Comparison of ENCODE assay signal across 8 cellular contexts in the genomic region with DNA sequence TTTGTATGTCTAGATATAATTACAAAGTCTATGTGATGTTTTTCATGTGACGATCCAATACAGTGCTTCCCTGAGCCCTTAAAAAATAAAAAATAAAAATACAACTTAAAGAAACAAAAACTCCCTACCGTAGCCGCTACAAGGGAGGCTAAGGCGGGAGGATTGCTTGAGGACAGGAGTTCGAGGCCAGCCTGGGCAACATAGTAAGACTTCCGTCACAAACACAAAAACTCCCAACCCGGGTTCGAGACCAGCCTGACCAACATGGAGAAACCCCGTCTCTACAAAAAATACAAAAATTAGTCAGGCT. TPM values are rescaled to one million over a fixed set of nuclear protein-coding genes. Genes with fewer than 3 reads are reported as not detected.
A peak's percentile ranks its signal among the peaks of the same experiment; 100 is the strongest.
DNase-seq lines count a peak whose midpoint lies in the region; ATAC-seq and TF ChIP-seq lines count a peak whose summit lies in the region.

No MANE protein-coding gene starts in this region.

- H3K27ac ChIP-seq in right lobe of liver, result no peak overlapping the region
- H3K27ac ChIP-seq in thoracic aorta, result no peak overlapping the region

- peak; percentile 29 for DNase-seq in activated T-cell treated with anti-CD3 and anti-CD28 coated beads, Interleukin-2, amount 50 U/mL, for 1 hour
- DNase-seq in activated T-cell treated with anti-CD3 and anti-CD28 coated beads for 4 hours (no peak), right lobe of liver (no peak), thoracic aorta (ENCODE audit: low spot score) (no peak), HPDE6-E6E7 (ENCODE audit: extremely low spot score) (no peak), pons (ENCODE audit: low spot score) (no peak)
- DNase-seq in activated naive CD8-positive, alpha-beta T cell treated with anti-CD3 and anti-CD28 coated beads, Interleukin-2, amount 50 U/mL, for 24 hours, result no peak

- H3K9me3 ChIP-seq in right lobe of liver, result peaks cover 0 to 2% (median 0%) of the 10 kb centered on the region in 4 donors
- no peaks in the 10 kb centered on the region for H3K9me3 ChIP-seq in thoracic aorta

- TF ChIP-seq CTCF in right lobe of liver (IDR thresholded peaks at IDR 0.05), result no peak
- TF ChIP-seq CTCF in thoracic aorta (IDR thresholded peaks at IDR 0.05), result no peak

- H3K4me1 Mint-ChIP-seq in activated naive CD8-positive, alpha-beta T cell treated with anti-CD3 and anti-CD28 coated beads, Interleukin-2, amount 50 U/mL, for 24 hours, result peaks cover 29% of the 10 kb centered on the region

- peaks cover 4% of the 10 kb centered on the region for H3K36me3 Mint-ChIP-seq in activated naive CD8-positive, alpha-beta T cell treated with anti-CD3 and anti-CD28 coated beads, Interleukin-2, amount 50 U/mL, for 24 hours (ENCODE audit: low read depth)

- peak overlapping the region; percentile 62 to 74 (median 73) for H3K4me3 ChIP-seq in right lobe of liver
- peak overlapping the region; percentile 78 for H3K4me3 ChIP-seq in thoracic aorta

- H3K36me3 ChIP-seq in right lobe of liver, result no peaks in the 10 kb centered on the region
- no peaks in the 10 kb centered on the region for H3K36me3 ChIP-seq in thoracic aorta

- no peaks in the 10 kb centered on the region for H3K27me3 ChIP-seq in right lobe of liver
- H3K27me3 ChIP-seq in thoracic aorta (replicated peaks; ENCODE audit: insufficient read depth), result no peaks in the 10 kb centered on the region

- no peaks in the 10 kb centered on the region for H3K9me3 Mint-ChIP-seq in activated naive CD8-positive, alpha-beta T cell treated with anti-CD3 and anti-CD28 coated beads, Interleukin-2, amount 50 U/mL, for 24 hours

- ATAC-seq in activated naive CD8-positive, alpha-beta T cell treated with anti-CD3 and anti-CD28 coated beads, Interleukin-2, amount 50 U/mL, for 24 hours, result no peak
- ATAC-seq in right lobe of liver (no peak), thoracic aorta (ENCODE audit: insufficient number of reproducible peaks, low FRiP score, low read depth) (no peak), GM18511 (IDR thresholded peaks at IDR 0.05; ENCODE audit: unreplicated experiment) (no peak)

- intact Hi-C loops in right lobe of liver (cut with DNase I), result no loop called here

- H3K4me1 ChIP-seq in right lobe of liver (peaks cover 0 to 4% (median 0%) of the 10 kb centered on the region in 4 donors), thoracic aorta (ENCODE audit: control insufficient read depth in 1 of 2, low read depth in 2 of 2) (peaks cover 0 to 6% of the 10 kb centered on the region in 2 donors)

- TF ChIP-seq POLR2A in right lobe of liver (IDR thresholded peaks at IDR 0.05), result no peak

- H3K27me3 Mint-ChIP-seq in activated naive CD8-positive, alpha-beta T cell treated with anti-CD3 and anti-CD28 coated beads, Interleukin-2, amount 50 U/mL, for 24 hours, result peaks cover 2% of the 10 kb centered on the region

- peak overlapping the region; percentile 84 for H3K4me3 Mint-ChIP-seq in activated naive CD8-positive, alpha-beta T cell treated with anti-CD3 and anti-CD28 coated beads, Interleukin-2, amount 50 U/mL, for 24 hours

- H3K27ac Mint-ChIP-seq in activated naive CD8-positive, alpha-beta T cell treated with anti-CD3 and anti-CD28 coated beads, Interleukin-2, amount 50 U/mL, for 24 hours, result peak overlapping the region; percentile 87

- 85% methylated on average over 6 of the region's 9 CpGs for WGBS in right lobe of liver (ENCODE audit: insufficient coverage, low coverage, low lambda C conversion rate, missing lambda C conversion rate)

RNA-seq across cellular contexts. Expression of a gene that starts 0.7 kb away (rescaled TPM):
- total RNA-seq in right lobe of liver, result 1 to 10 TPM in 3 of 6 experiments, under 1 TPM in 2, not detected in 1; 0.59 to 7.3 (median 2.4) TPM
- total RNA-seq in thoracic aorta, result 10 to 100 TPM in 1 of 2 donors, 1 to 10 TPM in 1; 3.5 to 13.5 TPM

RNA-seq across cellular contexts. Expression of a gene that starts 45.0 kb away (rescaled TPM):
- total RNA-seq in right lobe of liver, result 100 to 1,000 TPM in 5 of 6 experiments, 10 to 100 TPM in 1; 95.9 to 209 (median 157) TPM
- 100 to 1,000 TPM; 128 to 142 TPM for total RNA-seq in thoracic aorta
